In genomic region chr9:5715548-5716127, GRCh38 we compare ENCODE assay signal across 22 cellular contexts.
DNase-seq lines count a peak whose midpoint lies in the region; ATAC-seq, FAIRE-seq and TF ChIP-seq lines count a peak whose summit lies in the region.
"Had no signal": no experiment of that assay in that cellular context is flagged by ENCODE, and none has a peak within 500 bp of the region (broad histone marks: within the 10 kb centered on the region; RNA-seq: fewer than 3 reads in every experiment).

No MANE protein-coding gene starts in this region.

- H4K20me1 ChIP-seq in mammary epithelial cell (ENCODE audit: insufficient read depth, low read length) = no peaks in the 10 kb centered on the region

- in situ Hi-C loops in mammary epithelial cell (cut with MboI; ENCODE audit: low sequenced_read_pairs in 2 of 2) = no loop called here

- no peak overlapping the region for H2AFZ ChIP-seq in mammary epithelial cell (ENCODE audit: low read depth, low read length)
- H2AFZ ChIP-seq: GM23338, PC-9 had no signal

- FAIRE-seq in pancreas (lab: Jason Lieb, UNC) = no peak
- FAIRE-seq: A204.1, D721Med had no signal

- dilution Hi-C loops in mammary epithelial cell (cut with HindIII; ENCODE audit: low sequenced_read_pairs) = no loop called here

- H3K4me3 Mint-ChIP-seq in MCF 10A (ENCODE audit: unreplicated experiment) (no peak overlapping the region), HFFc6 (no peak overlapping the region), endodermal cell (no peak overlapping the region)
- H3K4me3 Mint-ChIP-seq: CD4-positive, alpha-beta T cell; GM23338 had no signal

- DNase-seq in MCF 10A (ENCODE audit: unreplicated experiment) = no peak
- DNase-seq in mammary epithelial cell = no peak
- no peak for DNase-seq in HFFc6
- DNase-seq in endodermal cell = no peak
- no peak for DNase-seq in HPDE6-E6E7 (ENCODE audit: extremely low spot score)
- DNase-seq in HEK293T (ENCODE audit: extremely low spot score) = no peak
- no peak for DNase-seq in pancreas
- DNase-seq: CD4-positive, alpha-beta T cell; Kasumi-1; MV-4-11; NCI-H1930; NCI-H2107; NCI-H2227 treated with DMSO at 0.1 percent for 48 hours; NCI-H526 treated with DMSO at 0.1 percent for 48 hours had no signal

- H3K4me1 Mint-ChIP-seq in MCF 10A (ENCODE audit: insufficient read depth, unreplicated experiment) = peaks cover 6% of the 10 kb centered on the region
- peaks cover 72% of the 10 kb centered on the region for H3K4me1 Mint-ChIP-seq in HFFc6 (ENCODE audit: low read depth)
- peaks cover 16% of the 10 kb centered on the region for H3K4me1 Mint-ChIP-seq in endodermal cell
- H3K4me1 Mint-ChIP-seq: GM23338 had no signal

- H3K4me1 ChIP-seq in mammary epithelial cell (ENCODE audit: insufficient read depth, low read length) (no peaks in the 10 kb centered on the region), endodermal cell (ENCODE audit: control insufficient read depth, insufficient read depth, low read length) (no peaks in the 10 kb centered on the region), pancreas (peaks cover 0 to 5% (median 5%) of the 10 kb centered on the region in 3 donors)
- H3K4me1 ChIP-seq: HAP-1 had no signal

- peak overlapping the region; percentile 47 for H3K27ac Mint-ChIP-seq in MCF 10A (ENCODE audit: low read depth, unreplicated experiment)
- H3K27ac Mint-ChIP-seq in HFFc6 = peak overlapping the region; percentile 24
- H3K27ac Mint-ChIP-seq in endodermal cell = no peak overlapping the region
- H3K27ac Mint-ChIP-seq: CD4-positive, alpha-beta T cell; GM23338 had no signal

- H3K9ac ChIP-seq in mammary epithelial cell (ENCODE audit: insufficient read depth, low read length) = no peak overlapping the region
- H3K9ac ChIP-seq in endodermal cell (ENCODE audit: extremely low read depth, low read length, poor library complexity, severe bottlenecking) = no peak overlapping the region
- H3K9ac ChIP-seq: BLaER1 treated with 17β-estradiol and CSF1 and Interleukin-3, amounts not matched to agents 10 nM and 100 nM had no signal

- 91% methylated on average over 4 of the region's 5 CpGs for WGBS in mammary epithelial cell (ENCODE audit: low coverage, missing lambda C conversion rate)
- 95 to 96% methylated on average over 3 to 5 of the region's 5 CpGs for WGBS in endodermal cell (ENCODE audit: insufficient coverage in 1 of 2, insufficient read length in 1 of 2), 2 experiments
- WGBS in pancreas, 2 donors = 95 to 100% methylated on average over 5 of the region's 5 CpGs

- H3K36me3 Mint-ChIP-seq in MCF 10A (ENCODE audit: insufficient read depth, unreplicated experiment) = peaks cover 58% of the 10 kb centered on the region
- H3K36me3 Mint-ChIP-seq in HFFc6 (ENCODE audit: low read depth) = peaks cover 63% of the 10 kb centered on the region
- H3K36me3 Mint-ChIP-seq in endodermal cell (ENCODE audit: low read depth) = peaks cover 64% of the 10 kb centered on the region

- H3K9me3 ChIP-seq in mammary epithelial cell (replicated peaks; ENCODE audit: insufficient read depth, low read length) = no peaks in the 10 kb centered on the region
- H3K9me3 ChIP-seq in endodermal cell (ENCODE audit: control insufficient read depth, low read length) = peaks cover 77% of the 10 kb centered on the region
- H3K9me3 ChIP-seq in pancreas = no peaks in the 10 kb centered on the region
- H3K9me3 ChIP-seq: HAP-1 had no signal

- CTCF ChIA-PET in MCF 10A (lab: Yijun Ruan, JAX) = interaction anchor here (0.6 to 1.3 kb wide), 10 partner anchors 10 to 311 kb away, joined by 3 to 10 read pairs (median 4); partner anchors contain the start of gene CD274
- CTCF ChIA-PET in mammary epithelial cell (lab: Charles Lee; ENCODE audit: low non-redundant PET) = no interaction called here
- CTCF ChIA-PET in HEK293T (lab: Yijun Ruan, JAX) = no interaction called here

- no peak overlapping the region for H3K4me3 ChIP-seq in mammary epithelial cell (replicated peaks in 1 of 3; ENCODE audit: insufficient read depth in 1 of 3, low read depth in 2 of 3, low read length in 3 of 3)
- peak overlapping the region; percentile 69 for H3K4me3 ChIP-seq in endodermal cell (ENCODE audit: low read length)
- H3K4me3 ChIP-seq in pancreas = no peak overlapping the region
- H3K4me3 ChIP-seq: BLaER1 treated with 17β-estradiol and CSF1 and Interleukin-3, amounts not matched to agents 10 nM and 100 nM; GM23338; HAP-1; PC-9; SJCRH30 had no signal

- ATAC-seq in pancreas = no peak
- ATAC-seq: Right ventricle myocardium inferior had no signal

- H3K4me2 ChIP-seq in mammary epithelial cell (ENCODE audit: insufficient read depth, low read depth, low read length) = no peak overlapping the region
- H3K4me2 ChIP-seq: BLaER1 treated with 17β-estradiol and CSF1 and Interleukin-3, amounts not matched to agents 10 nM and 100 nM; GM23338; PC-9 had no signal

- BruUV-seq in MCF 10A (replicated peaks; lab: Mats Ljungman, UMichigan) = no TSS peak
- no TSS peak for BruUV-seq in mammary epithelial cell (replicated peaks; lab: Mats Ljungman, UMichigan)

- TF ChIP-seq CTCF in MCF 10A (IDR thresholded peaks at IDR 0.05; ENCODE audit: unreplicated experiment) = no peak
- TF ChIP-seq CTCF in mammary epithelial cell (conservative IDR thresholded peaks at IDR 0.05 in 1 of 2, IDR thresholded peaks at IDR 0.05 in 1 of 2; ENCODE audit: extremely low read depth in 1 of 2, insufficient read depth in 1 of 2, low read depth in 1 of 2, low read length in 2 of 2) = no peak
- TF ChIP-seq CTCF in HFFc6 (IDR thresholded peaks at IDR 0.05) = no peak
- no peak for TF ChIP-seq CTCF in endodermal cell (conservative IDR thresholded peaks at IDR 0.05)
- TF ChIP-seq CTCF in pancreas (IDR thresholded peaks at IDR 0.05) = no peak

- POLR2A ChIA-PET in MCF 10A (lab: Yijun Ruan, JAX) = interaction anchor here (0.7 to 1.2 kb wide), 2 partner anchors 8 to 107 kb away, joined by 3 to 7 read pairs; no protein-coding TSS in a partner anchor
- POLR2A ChIA-PET in HEK293T (lab: Yijun Ruan, JAX) = no interaction called here

- peaks cover 15% of the 10 kb centered on the region for H3K36me3 ChIP-seq in mammary epithelial cell (ENCODE audit: insufficient read depth, low read length)
- H3K36me3 ChIP-seq in endodermal cell (ENCODE audit: control insufficient read depth, insufficient read depth, low read length) = peaks cover 72% of the 10 kb centered on the region
- H3K36me3 ChIP-seq in pancreas = peaks cover 0 to 2% (median 0%) of the 10 kb centered on the region in 3 donors
- H3K36me3 ChIP-seq: HAP-1 had no signal

- H3K27me3 ChIP-seq in mammary epithelial cell (ENCODE audit: insufficient read depth, low read length) (no peaks in the 10 kb centered on the region), endodermal cell (ENCODE audit: control insufficient read depth, insufficient read depth, low read length, poor library complexity, severe bottlenecking) (no peaks in the 10 kb centered on the region), pancreas (no peaks in the 10 kb centered on the region)
- H3K27me3 ChIP-seq: BLaER1 treated with 17β-estradiol and CSF1 and Interleukin-3, amounts not matched to agents 10 nM and 100 nM; SJCRH30 had no signal

- intact Hi-C loops in MCF 10A (cut with micrococcal nuclease) = loop anchor here (1.0 kb wide), 3 partner anchors 86 to 265 kb away; partner anchors contain the start of genes CD274 and RIC1
- intact Hi-C loops in mammary epithelial cell (cut with micrococcal nuclease) = loop anchor here (1.0 to 10.0 kb wide), 6 partner anchors 86 to 531 kb away; partner anchors contain the start of genes CD274, INSL6, PDCD1LG2 and RIC1
- intact Hi-C loops in pancreas (cut with DNase I) = no loop called here

- H3K9me3 Mint-ChIP-seq in MCF 10A (ENCODE audit: unreplicated experiment) (no peaks in the 10 kb centered on the region), HFFc6 (peaks cover 6% of the 10 kb centered on the region), endodermal cell (peaks cover 37% of the 10 kb centered on the region)

- H3K27ac ChIP-seq in mammary epithelial cell (ENCODE audit: insufficient read depth, low read depth, low read length) = no peak overlapping the region
- no peak overlapping the region for H3K27ac ChIP-seq in endodermal cell (ENCODE audit: low read depth, low read length)
- H3K27ac ChIP-seq in pancreas = no peak overlapping the region
- H3K27ac ChIP-seq: BLaER1 treated with 17β-estradiol and CSF1 and Interleukin-3, amounts not matched to agents 10 nM and 100 nM; PC-9; SJCRH30 had no signal

- H3K27me3 Mint-ChIP-seq in MCF 10A (ENCODE audit: insufficient read depth, unreplicated experiment) (no peaks in the 10 kb centered on the region), HFFc6 (ENCODE audit: insufficient read depth) (peaks cover 3% of the 10 kb centered on the region; the same call in 1 of the 2 replicates), endodermal cell (ENCODE audit: insufficient read depth) (no peaks in the 10 kb centered on the region)
- H3K27me3 Mint-ChIP-seq: CD4-positive, alpha-beta T cell had no signal

- H3K79me2 ChIP-seq in mammary epithelial cell (ENCODE audit: insufficient read depth, low read length) = peaks cover 4% of the 10 kb centered on the region

TF ChIP-seq in HEK293T, 16 proteins besides CTCF, POLR2A, EP300 and RAD21:
- no peak for TF ChIP-seq SUZ12 (IDR thresholded peaks at IDR 0.05)
- TF ChIP-seq ARNT (IDR thresholded peaks at IDR 0.05) = no peak
- TF ChIP-seq ELF4 (IDR thresholded peaks at IDR 0.05) = no peak

Comparison
In these comparisons a context has a peak if more than half of its experiments do, and no peak if none do; other contexts are left out.
1. intact Hi-C loops: an anchor here in MCF 10A (1.0 kb wide) and mammary epithelial cell (1.0 to 10.0 kb wide); none called in pancreas.